In the genomic region with DNA sequence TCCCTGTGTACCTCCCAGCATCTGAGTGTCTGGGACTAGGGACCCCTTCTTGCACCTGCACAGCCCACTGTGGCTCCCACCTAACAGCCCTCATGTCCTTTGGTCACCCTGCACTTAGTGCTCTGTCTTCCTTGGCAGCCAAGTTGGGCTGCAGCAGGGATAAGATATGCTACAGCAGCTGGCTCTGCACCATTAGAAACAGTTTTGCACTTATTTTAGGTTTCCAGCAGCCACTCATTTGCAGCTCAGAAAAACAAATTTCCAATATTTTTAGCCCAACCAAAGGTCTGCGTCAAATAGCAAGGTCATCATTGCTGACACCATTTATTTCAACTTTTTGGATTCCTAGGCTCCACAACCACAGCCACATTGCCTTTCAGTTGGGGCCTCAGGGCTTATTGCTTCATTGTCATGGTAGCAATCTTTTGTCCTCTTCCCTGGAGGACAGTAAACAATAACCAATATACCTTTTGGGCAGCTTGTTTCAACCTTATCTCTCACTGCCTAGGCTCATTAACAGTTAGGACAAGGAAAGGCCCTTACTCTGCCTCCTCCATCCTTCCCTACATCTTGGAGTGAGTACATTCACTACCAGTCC, we compare ENCODE assay signal across 11 cellular contexts.
"Had no signal": no experiment of that assay in that cellular context is flagged by ENCODE, and none has a peak within 500 bp of the region (broad histone marks: within the 10 kb centered on the region; RNA-seq: fewer than 3 reads in every experiment).

No MANE protein-coding gene starts in this region.

- H3K36me3 ChIP-seq: adrenal gland, ascending aorta, brain microvascular endothelial cell, esophagus muscularis mucosa, heart right ventricle, spleen, tibial nerve had no signal

- H3K27ac ChIP-seq: adrenal gland, ascending aorta, brain microvascular endothelial cell, esophagus muscularis mucosa, parathyroid adenoma, psoas muscle, spleen, tibial nerve had no signal

- H3K79me2 ChIP-seq: parathyroid adenoma had no signal

- H3K9ac ChIP-seq: parathyroid adenoma had no signal

- H2AFZ ChIP-seq: parathyroid adenoma had no signal

- H3K4me3 ChIP-seq: adrenal gland, ascending aorta, esophagus muscularis mucosa, heart right ventricle, psoas muscle, spleen, tibial nerve had no signal

- H3K27me3 ChIP-seq: adrenal gland, ascending aorta, brain microvascular endothelial cell, esophagus muscularis mucosa, heart right ventricle, spleen, tibial nerve had no signal

- H3K4me1 ChIP-seq: adrenal gland, esophagus muscularis mucosa, parathyroid adenoma, psoas muscle had no signal

- DNase-seq: activated CD8-positive, alpha-beta memory T cell treated with anti-CD3 and anti-CD28 coated beads for 24 hours; activated effector memory CD4-positive, alpha-beta T cell treated with anti-CD3 and anti-CD28 coated beads, Interleukin-2, amount 50 U/mL, for 16 hours; psoas muscle; spleen had no signal

- H3K9me3 ChIP-seq: adrenal gland, ascending aorta, esophagus muscularis mucosa, heart right ventricle, psoas muscle, spleen, tibial nerve had no signal
